In genomic region chr9:4679268-4680177, GRCh38 we compare ENCODE assay signal across 1 cellular context.
A peak's percentile ranks its signal among the peaks of the same experiment; 100 is the strongest.
TF ChIP-seq lines count a peak whose summit lies in the region.

CDC37L1 (plus strand) TSS chr9:4679569; CDS start chr9:4679768, 199 bp downstream.

TF ChIP-seq in K562, 482 proteins besides CTCF, POLR2A, EP300 and RAD21 (continued from another document and continues in another):
- no peak for TF ChIP-seq ZNF184 (CRISPR knock-in tag; IDR thresholded peaks at IDR 0.05)
- no peak; the same call in 1 of the 2 replicates for TF ChIP-seq ZNF76 (CRISPR knock-in tag; IDR thresholded peaks at IDR 0.05; ENCODE audit: borderline replicate concordance)
- TF ChIP-seq HBP1 (CRISPR knock-in tag; IDR thresholded peaks at IDR 0.05), result no peak
- no peak for TF ChIP-seq ZHX1 (conservative IDR thresholded peaks at IDR 0.05; ENCODE audit: low read length)
- TF ChIP-seq E2F4 (CRISPR knock-in tag; IDR thresholded peaks at IDR 0.05; ENCODE audit: low read depth), result no peak
- no peak for TF ChIP-seq MEF2A (IDR thresholded peaks at IDR 0.05; ENCODE audit: control insufficient read depth, low read depth, low read length)
- no peak for TF ChIP-seq HLTF (IDR thresholded peaks at IDR 0.05)
- TF ChIP-seq CREB5 (CRISPR knock-in tag; IDR thresholded peaks at IDR 0.05), result no peak
- TF ChIP-seq SAFB (IDR thresholded peaks at IDR 0.05; ENCODE audit: borderline replicate concordance, low read depth, low read length), result no peak
- no peak for TF ChIP-seq LARP7 (IDR thresholded peaks at IDR 0.05)
- TF ChIP-seq RFX1 (IDR thresholded peaks at IDR 0.05), result no peak
- peak; percentile 30; the same call in 1 of the 2 replicates for TF ChIP-seq XRCC5 (IDR thresholded peaks at IDR 0.05; ENCODE audit: low read depth, low read length)
- TF ChIP-seq ZNF778 (CRISPR knock-in tag; IDR thresholded peaks at IDR 0.05), result no peak
- TF ChIP-seq RREB1 (CRISPR knock-in tag; IDR thresholded peaks at IDR 0.05), result no peak
- no peak for TF ChIP-seq MED1 (CRISPR knock-in tag; IDR thresholded peaks at IDR 0.05; ENCODE audit: borderline replicate concordance)
- no peak for TF ChIP-seq IRF9 (tag; IDR thresholded peaks at IDR 0.05)
- TF ChIP-seq EZH2 (IDR thresholded peaks at IDR 0.05; ENCODE audit: borderline replicate concordance, low read depth, low read length), result no peak
- no peak for TF ChIP-seq THRB (CRISPR knock-in tag; conservative IDR thresholded peaks at IDR 0.05)
- TF ChIP-seq HES1 (IDR thresholded peaks at IDR 0.05; ENCODE audit: low read depth), result no peak
- TF ChIP-seq ZFP36 (IDR thresholded peaks at IDR 0.05; ENCODE audit: low read depth, low read length, partially characterized antibody), result no peak
- no peak for TF ChIP-seq THAP12 (CRISPR knock-in tag; IDR thresholded peaks at IDR 0.05)
- no peak for TF ChIP-seq IRF2 (CRISPR knock-in tag; IDR thresholded peaks at IDR 0.05)
- TF ChIP-seq ESRRB (CRISPR knock-in tag; IDR thresholded peaks at IDR 0.05; ENCODE audit: borderline replicate concordance), result no peak
- no peak for TF ChIP-seq ZNF23 (CRISPR knock-in tag; IDR thresholded peaks at IDR 0.05)
- TF ChIP-seq PPARD (CRISPR knock-in tag; IDR thresholded peaks at IDR 0.05), result no peak
- TF ChIP-seq SUPT5H (IDR thresholded peaks at IDR 0.05), result peak; percentile 87
- TF ChIP-seq PHF8 (IDR thresholded peaks at IDR 0.05; ENCODE audit: borderline replicate concordance, low read length), result peak; percentile 82
- TF ChIP-seq ZBED1 (IDR thresholded peaks at IDR 0.05), result no peak
- no peak for TF ChIP-seq SLC30A9 (CRISPR knock-in tag; IDR thresholded peaks at IDR 0.05)
- peak in 1 of 2 experiments; percentile 15; a peak in 1 of 4 replicates for TF ChIP-seq NONO (IDR thresholded peaks at IDR 0.05; ENCODE audit: low read depth in 2 of 2, low read length in 1 of 2)
- TF ChIP-seq TGIF2 (CRISPR knock-in tag; IDR thresholded peaks at IDR 0.05), result no peak
- no peak for TF ChIP-seq BACH1 (tag; IDR thresholded peaks at IDR 0.05)
- no peak for TF ChIP-seq ZNF830 (CRISPR knock-in tag; IDR thresholded peaks at IDR 0.05)
